ENCODE assay signal across 16 cellular contexts in the genomic region with DNA sequence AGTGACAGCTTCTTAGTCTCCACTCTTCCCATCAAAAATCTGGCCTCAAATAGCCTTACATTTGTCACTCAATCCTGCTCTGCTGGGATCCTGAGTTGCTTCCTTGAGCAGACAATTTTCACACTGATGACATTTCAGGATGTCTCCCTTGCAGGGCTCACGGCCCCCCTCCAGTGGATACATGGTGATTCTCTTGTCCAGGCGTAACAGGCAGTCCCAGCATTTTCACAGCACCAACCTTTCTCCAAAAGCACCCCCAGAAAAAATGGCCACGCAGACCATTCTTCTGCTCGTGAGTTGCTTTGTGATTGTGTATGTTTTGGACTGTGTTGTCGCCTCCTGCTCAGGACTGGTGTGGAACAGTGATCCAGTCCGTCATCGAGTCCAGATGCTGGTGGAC. TPM values are rescaled to one million over a fixed set of nuclear protein-coding genes. Genes with fewer than 3 reads are reported as not detected.
DNase-seq lines count a peak whose midpoint lies in the region; ATAC-seq and TF ChIP-seq lines count a peak whose summit lies in the region.
"Had no signal": no experiment of that assay in that cellular context is flagged by ENCODE, and none has a peak within 500 bp of the region (broad histone marks: within the 10 kb centered on the region; RNA-seq: fewer than 3 reads in every experiment).

No MANE protein-coding gene starts in this region.

- H3K36me3 ChIP-seq in WERI-Rb-1 (no peaks in the 10 kb centered on the region), neural progenitor cell (no peaks in the 10 kb centered on the region), mucosa of descending colon (ENCODE audit: low read depth) (no peaks in the 10 kb centered on the region)
- H3K36me3 ChIP-seq: adrenal gland, tibial nerve had no signal

- H3K27ac Mint-ChIP-seq in neural progenitor cell: no peak overlapping the region
- H3K27ac Mint-ChIP-seq: activated CD4-positive, alpha-beta T cell treated with anti-CD3 and anti-CD28 coated beads for 36 hours; activated T-cell treated with anti-CD3 and anti-CD28 coated beads, Interleukin-2, amount 50 U/mL, for 72 hours; immature natural killer cell had no signal

- intact Hi-C loops in mucosa of descending colon (cut with DNase I, micrococcal nuclease): no loop called here

- H3K9me3 ChIP-seq in WERI-Rb-1 (ENCODE audit: severe bottlenecking) (peaks cover 11% of the 10 kb centered on the region), neural progenitor cell (ENCODE audit: low read depth) (no peaks in the 10 kb centered on the region), mucosa of descending colon (peaks cover 4% of the 10 kb centered on the region)

- no peak for ATAC-seq in mucosa of descending colon
- ATAC-seq in GM21360 (IDR thresholded peaks at IDR 0.05; ENCODE audit: unreplicated experiment): no peak
- ATAC-seq: activated CD4-positive, alpha-beta T cell treated with anti-CD3 and anti-CD28 coated beads for 36 hours; activated T-cell treated with anti-CD3 and anti-CD28 coated beads, Interleukin-2, amount 50 U/mL, for 72 hours had no signal

- H3K27me3 Mint-ChIP-seq in neural progenitor cell (ENCODE audit: insufficient read depth, low read depth): peaks cover 7% of the 10 kb centered on the region

- no peak overlapping the region for H2AFZ ChIP-seq in neural progenitor cell (replicated peaks)

- TF ChIP-seq CTCF in WERI-Rb-1 (IDR thresholded peaks at IDR 0.05; ENCODE audit: low read depth, low read length) (peak; percentile 50), neural progenitor cell (IDR thresholded peaks at IDR 0.05) (peak; percentile 27), mucosa of descending colon (IDR thresholded peaks at IDR 0.05) (no peak)

- no peak overlapping the region for H3K4me2 ChIP-seq in neural progenitor cell

- H3K27ac ChIP-seq in WERI-Rb-1 (no peak overlapping the region), neural progenitor cell (no peak overlapping the region)
- H3K27ac ChIP-seq: adrenal gland, dorsolateral prefrontal cortex, tibial nerve had no signal

- peaks cover 13% of the 10 kb centered on the region for H3K9me3 Mint-ChIP-seq in neural progenitor cell

- no peaks in the 10 kb centered on the region for H3K79me2 ChIP-seq in neural progenitor cell (ENCODE audit: low read depth)

- DNase-seq in SIG-M5 treated with dmso at 0.1 percent for 504 hours (lab: John Stamatoyannopoulos, UW; ENCODE audit: unreplicated experiment): peak; percentile 0
- no peak for DNase-seq in SIG-M5 (lab: John Stamatoyannopoulos, UW)
- DNase-seq in HT1080 (ENCODE audit: low read depth): peak; percentile 4
- peak; percentile 17 for DNase-seq in WERI-Rb-1
- DNase-seq in neural progenitor cell (ENCODE audit: low spot score): no peak
- DNase-seq in mucosa of descending colon: no peak
- no peak for DNase-seq in NCI-H2171 treated with DMSO at 0.1 percent for 48 hours (lab: John Stamatoyannopoulos, UW)
- DNase-seq: activated CD4-positive, alpha-beta T cell treated with anti-CD3 and anti-CD28 coated beads for 36 hours; activated T-cell treated with anti-CD3 and anti-CD28 coated beads, Interleukin-2, amount 50 U/mL, for 72 hours; adrenal gland; dorsolateral prefrontal cortex; immature natural killer cell; NCI-H2029 had no signal

- no peak overlapping the region for H3K4me3 Mint-ChIP-seq in neural progenitor cell
- H3K4me3 Mint-ChIP-seq: activated CD4-positive, alpha-beta T cell treated with anti-CD3 and anti-CD28 coated beads for 36 hours; activated T-cell treated with anti-CD3 and anti-CD28 coated beads, Interleukin-2, amount 50 U/mL, for 72 hours; immature natural killer cell had no signal

- H3K36me3 Mint-ChIP-seq in neural progenitor cell: no peaks in the 10 kb centered on the region

- H3K4me1 ChIP-seq in neural progenitor cell: no peaks in the 10 kb centered on the region
- no peaks in the 10 kb centered on the region for H3K4me1 ChIP-seq in mucosa of descending colon (ENCODE audit: low read depth)
- H3K4me1 ChIP-seq: adrenal gland, tibial nerve had no signal

- peaks cover 30% of the 10 kb centered on the region for H3K27me3 ChIP-seq in WERI-Rb-1 (ENCODE audit: insufficient read depth, low read depth, severe bottlenecking)
- no peaks in the 10 kb centered on the region for H3K27me3 ChIP-seq in neural progenitor cell
- H3K27me3 ChIP-seq: tibial nerve had no signal

- no peak overlapping the region for H3K4me3 ChIP-seq in WERI-Rb-1 (ENCODE audit: low read depth, low read length)
- H3K4me3 ChIP-seq in neural progenitor cell: no peak overlapping the region
- H3K4me3 ChIP-seq in mucosa of descending colon: no peak overlapping the region
- H3K4me3 ChIP-seq: adrenal gland, dorsolateral prefrontal cortex, tibial nerve had no signal

- H3K9ac ChIP-seq in neural progenitor cell: no peak overlapping the region

- no peaks in the 10 kb centered on the region for H4K20me1 ChIP-seq in neural progenitor cell (ENCODE audit: low read depth)

- no peaks in the 10 kb centered on the region for H3F3A ChIP-seq in neural progenitor cell (ENCODE audit: low read depth)

- no peaks in the 10 kb centered on the region for H3K4me1 Mint-ChIP-seq in neural progenitor cell
- H3K4me1 Mint-ChIP-seq: activated CD4-positive, alpha-beta T cell treated with anti-CD3 and anti-CD28 coated beads for 36 hours; immature natural killer cell had no signal

RNA-seq across cellular contexts. Expression of a gene that starts 47.4 kb away (rescaled TPM):
- 0.47 and 1.3 TPM in 2 replicates for total RNA-seq in HT1080 (2014; rRNA removed; shearing (Covaris generic))
- 1.5 and 2.6 TPM in 2 replicates for polyA plus RNA-seq in HT1080 (2015; cell fraction: cytosol; rRNA removed)
- polyA plus RNA-seq in HT1080 (2015; cell fraction: nucleus; rRNA removed): 1.0 and 1.1 TPM in 2 replicates
- total RNA-seq in neural progenitor cell (ENCODE audit: low replicate concordance) (not detected in 2 replicates), mucosa of descending colon (not detected)
- total RNA-seq: posterior vena cava had no signal
- polyA plus RNA-seq: adrenal gland, immature natural killer cell had no signal

Comparison
In these comparisons a context has a peak if more than half of its experiments do, and no peak if none do; other contexts are left out.
1. DNase-seq: peak in SIG-M5 treated with dmso at 0.1 percent for 504 hours (single experiment), HT1080 (single experiment) and WERI-Rb-1 (single experiment); none in SIG-M5 (single experiment), neural progenitor cell (single experiment), mucosa of descending colon (0 of 3) and NCI-H2171 treated with DMSO at 0.1 percent for 48 hours (single experiment).